In genomic region chr21:45141507-45141906, GRCh38 we compare ENCODE assay signal across 14 cellular contexts.
A peak's percentile ranks its signal among the peaks of the same experiment; 100 is the strongest.
DNase-seq lines count a peak whose midpoint lies in the region; ATAC-seq and TF ChIP-seq lines count a peak whose summit lies in the region.
"Had no signal": no experiment of that assay in that cellular context is flagged by ENCODE, and none has a peak within 500 bp of the region (broad histone marks: within the 10 kb centered on the region; RNA-seq: fewer than 3 reads in every experiment).

No MANE protein-coding gene starts in this region.

- peak; percentile 9 for DNase-seq in left ventricle myocardium superior
- DNase-seq in Right ventricle myocardium superior: no peak
- DNase-seq in ecto neural progenitor cell (ENCODE audit: low spot score): peak; percentile 30
- DNase-seq in posterior vena cava (ENCODE audit: low spot score): peak; percentile 57
- DNase-seq in ureter (ENCODE audit: low spot score): peak; percentile 29
- DNase-seq in gastrocnemius medialis: no peak
- DNase-seq in HK-2 (ENCODE audit: unreplicated experiment): no peak
- no peak for DNase-seq in left lobe of liver (ENCODE audit: low spot score)
- DNase-seq: C1 segment of cervical spinal cord; Calu3; CD4-positive, alpha-beta T cell; DMS79; HCEC 1CT had no signal

- ATAC-seq in left ventricle myocardium superior (no peak), Right ventricle myocardium superior (ENCODE audit: poor library complexity) (no peak), gastrocnemius medialis (no peak), left lobe of liver (no peak)

- intact Hi-C loops in left ventricle myocardium superior (cut with micrococcal nuclease) (loop anchor here (10.0 kb wide), 1 partner anchor 303 kb away; no protein-coding TSS in a partner anchor), Right ventricle myocardium superior (cut with DNase I) (no loop called here), posterior vena cava (cut with DNase I) (loop anchor here (5.0 to 10.0 kb wide), 2 partner anchors 63 to 416 kb away; no protein-coding TSS in a partner anchor), gastrocnemius medialis (cut with DNase I; ENCODE audit: low total_unique reads) (no loop called here)

- in situ Hi-C loops in gastrocnemius medialis (cut with MboI; ENCODE audit: low sequenced_read_pairs in 4 of 4): loop anchor here in 2 of 4 donors (10.0 kb wide), 2 partner anchors 143 to 303 kb away; partner anchors contain the start of gene POFUT2 (in 1 of the 2)

- H3K27ac ChIP-seq in gastrocnemius medialis: no peak overlapping the region
- H3K27ac ChIP-seq: HL-60 had no signal

- no peaks in the 10 kb centered on the region for H3K36me3 ChIP-seq in gastrocnemius medialis

- H3K4me3 ChIP-seq in gastrocnemius medialis: no peak overlapping the region

- TF ChIP-seq CTCF in gastrocnemius medialis (IDR thresholded peaks at IDR 0.05 in 4 of 5, conservative IDR thresholded peaks at IDR 0.05 in 1 of 5): no peak

- no peaks in the 10 kb centered on the region for H3K27me3 ChIP-seq in gastrocnemius medialis

- no peak for TF ChIP-seq POLR2A in gastrocnemius medialis (IDR thresholded peaks at IDR 0.05)

- H3K9me3 ChIP-seq in gastrocnemius medialis: no peaks in the 10 kb centered on the region

- peaks cover 20 to 22% of the 10 kb centered on the region in 2 donors for H3K4me1 ChIP-seq in gastrocnemius medialis

Comparison
In these comparisons a context has a peak if more than half of its experiments do, and no peak if none do; other contexts are left out.
1. DNase-seq: peak in left ventricle myocardium superior (single experiment), ecto neural progenitor cell (single experiment), posterior vena cava (single experiment) and ureter (single experiment); none in Right ventricle myocardium superior (single experiment), gastrocnemius medialis (0 of 2), HK-2 (single experiment) and left lobe of liver (single experiment).
2. intact Hi-C loops: an anchor here in left ventricle myocardium superior (10.0 kb wide) and posterior vena cava (5.0 to 10.0 kb wide); none called in Right ventricle myocardium superior and gastrocnemius medialis.